Comparison of ENCODE assay signal across 1 cellular context in genomic region chr1:26826261-26827201, GRCh38.
A peak's percentile ranks its signal among the peaks of the same experiment; 100 is the strongest.
TF ChIP-seq lines count a peak whose summit lies in the region.

Gene ZDHHC18 (plus strand): TSS chr1:26826688. CDS start chr1:26826805, 117 bp downstream.

TF ChIP-seq in HepG2, 621 proteins besides CTCF, POLR2A, EP300 and RAD21 (continued from another document and continues in another):
- no peak for TF ChIP-seq HNF1A (IDR thresholded peaks at IDR 0.05; ENCODE audit: low read depth)
- no peak for TF ChIP-seq HNF1A (CRISPR knock-in tag; IDR thresholded peaks at IDR 0.05; ENCODE audit: borderline replicate concordance)
- no peak for TF ChIP-seq ZNF337 (CRISPR knock-in tag; IDR thresholded peaks at IDR 0.05; ENCODE audit: borderline replicate concordance, low read depth)
- TF ChIP-seq NR1H2 (CRISPR knock-in tag; IDR thresholded peaks at IDR 0.05; ENCODE audit: borderline replicate concordance, low read depth): no peak
- TF ChIP-seq NR3C1 (CRISPR knock-in tag; IDR thresholded peaks at IDR 0.05): no peak
- TF ChIP-seq RELA (CRISPR knock-in tag; IDR thresholded peaks at IDR 0.05): no peak
- TF ChIP-seq ZNF205 (CRISPR knock-in tag; IDR thresholded peaks at IDR 0.05): no peak
- TF ChIP-seq NONO (IDR thresholded peaks at IDR 0.05): no peak
- no peak for TF ChIP-seq NONO (CRISPR knock-in tag; conservative IDR thresholded peaks at IDR 0.05)
- no peak for TF ChIP-seq HINFP (CRISPR knock-in tag; IDR thresholded peaks at IDR 0.05; ENCODE audit: low read depth)
- no peak for TF ChIP-seq PPARG (CRISPR knock-in tag; conservative IDR thresholded peaks at IDR 0.05)
- TF ChIP-seq NR0B2 (CRISPR knock-in tag; IDR thresholded peaks at IDR 0.05): no peak
- TF ChIP-seq PATZ1 (CRISPR knock-in tag; IDR thresholded peaks at IDR 0.05): peak; percentile 45
- TF ChIP-seq XRCC5 (optimal IDR thresholded peaks at IDR 0.05; ENCODE audit: low read length): peak; percentile 36
- TF ChIP-seq ZFX (CRISPR knock-in tag; IDR thresholded peaks at IDR 0.05; ENCODE audit: low read depth): peak; percentile 84
- no peak for TF ChIP-seq ZNF616 (CRISPR knock-in tag; IDR thresholded peaks at IDR 0.05; ENCODE audit: low read depth)
- TF ChIP-seq NR2F1 (CRISPR knock-in tag; IDR thresholded peaks at IDR 0.05): 0 out of 4 replicates have a peak, but pooled peaks of 1 of the 2 experiments have one; percentile 5
- TF ChIP-seq SOX5 (CRISPR knock-in tag; IDR thresholded peaks at IDR 0.05; ENCODE audit: borderline replicate concordance): 0 out of 2 replicates have a peak, but pooled peaks have one; percentile 11
- no peak for TF ChIP-seq AHDC1 (CRISPR knock-in tag; IDR thresholded peaks at IDR 0.05; ENCODE audit: borderline replicate concordance)
- no peak for TF ChIP-seq ETV6 (CRISPR knock-in tag; conservative IDR thresholded peaks at IDR 0.05)
- no peak for TF ChIP-seq NRL (CRISPR knock-in tag; IDR thresholded peaks at IDR 0.05; ENCODE audit: borderline replicate concordance)
- no peak for TF ChIP-seq KAT2B (IDR thresholded peaks at IDR 0.05; ENCODE audit: borderline replicate concordance, low read depth, low read length)
- TF ChIP-seq GMEB2 (CRISPR knock-in tag; IDR thresholded peaks at IDR 0.05; ENCODE audit: low read depth): no peak
- no peak for TF ChIP-seq KDM5A (IDR thresholded peaks at IDR 0.05; ENCODE audit: borderline replicate concordance, low read length)
- no peak for TF ChIP-seq KDM4B (CRISPR knock-in tag; IDR thresholded peaks at IDR 0.05)
- TF ChIP-seq ZNF280D (CRISPR knock-in tag; IDR thresholded peaks at IDR 0.05): 0 out of 2 replicates have a peak, but pooled peaks have one; percentile 32
- TF ChIP-seq MXI1 (IDR thresholded peaks at IDR 0.05; ENCODE audit: borderline replicate concordance, low read depth, low read length): no peak
- no peak for TF ChIP-seq CBX2 (IDR thresholded peaks at IDR 0.05; ENCODE audit: low read depth, low read length)
- TF ChIP-seq CBX2 (CRISPR knock-in tag; IDR thresholded peaks at IDR 0.05; ENCODE audit: low read depth): no peak
- 0 out of 2 replicates have a peak, but pooled peaks have one; percentile 25 for TF ChIP-seq NFAT5 (CRISPR knock-in tag; IDR thresholded peaks at IDR 0.05)
